ENCODE assay signal across 35 cellular contexts in the genomic region with DNA sequence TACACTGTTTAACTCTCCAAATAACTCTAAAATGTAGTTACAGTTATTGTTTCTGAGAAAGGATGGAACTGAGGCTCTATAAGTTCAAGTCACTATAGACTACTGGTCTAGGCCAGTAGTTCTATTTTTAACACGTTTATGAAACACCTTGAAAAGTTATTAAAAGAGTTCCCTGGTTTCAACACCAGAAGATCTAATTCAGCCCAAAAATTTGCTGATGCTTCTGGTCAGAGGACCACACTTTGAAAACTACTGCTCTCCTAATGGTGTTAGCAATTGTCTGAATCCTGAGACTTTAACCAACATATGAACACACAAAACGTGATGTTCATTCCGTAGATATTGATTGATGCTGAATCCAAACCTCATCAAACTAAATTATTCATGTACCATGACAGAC.
"Had no signal": no experiment of that assay in that cellular context is flagged by ENCODE, and none has a peak within 500 bp of the region (broad histone marks: within the 10 kb centered on the region; RNA-seq: fewer than 3 reads in every experiment).

No MANE protein-coding gene starts in this region.

- H3K36me3 ChIP-seq: MG63 had no signal

- H3K27me3 ChIP-seq: MG63 had no signal

- H3K9me3 ChIP-seq: MG63 had no signal

- DNase-seq: Karpas-422, Kasumi-1, MG63, MV-4-11, NCI-H1048, NCI-H1092, NCI-H1092 treated with DMSO at 0.1 percent for 48 hours, NCI-H1105, NCI-H1105 treated with DMSO at 0.1 percent for 48 hours, NCI-H1417, NCI-H1417 treated with DMSO at 0.1 percent for 48 hours, NCI-H1436, NCI-H1436 treated with DMSO at 0.1 percent for 48 hours, NCI-H146, NCI-H1694, NCI-H1694 treated with DMSO at 0.1 percent for 48 hours, NCI-H187, NCI-H187 treated with DMSO at 0.1 percent for 48 hours, NCI-H1930, NCI-H2029, NCI-H2029 treated with DMSO at 0.1 percent for 48 hours, NCI-H2081, NCI-H2081 treated with DMSO at 0.1 percent for 48 hours, NCI-H2107, NCI-H2171, NCI-H2171 treated with DMSO at 0.1 percent for 48 hours, NCI-H2227 treated with DMSO at 0.1 percent for 48 hours, NCI-H226, NCI-H345, NCI-H446, NCI-H446 treated with DMSO at 0.1 percent for 48 hours, NCI-H510A, NCI-H510A treated with DMSO at 0.1 percent for 48 hours, NCI-H524, NCI-H524 treated with DMSO at 0.1 percent for 48 hours had no signal

- H3K4me3 ChIP-seq: MG63 had no signal
